In genomic region chr6:30686908-30687658, GRCh38 we compare ENCODE assay signal across 8 cellular contexts. TPM values are rescaled to one million over a fixed set of nuclear protein-coding genes. Genes with fewer than 3 reads are reported as not detected.
DNase-seq lines count a peak whose midpoint lies in the region; ATAC-seq and TF ChIP-seq lines count a peak whose summit lies in the region.

No MANE protein-coding gene starts in this region.

- peak overlapping the region; percentile 91 to 92 for H3K9ac ChIP-seq in colonic mucosa (ENCODE audit: low read depth in 2 of 2, low read length in 2 of 2)

- peak overlapping the region; percentile 89 for H3K27ac Mint-ChIP-seq in activated CD4-positive, alpha-beta T cell treated with anti-CD3 and anti-CD28 coated beads for 36 hours

- intact Hi-C loops in activated CD4-positive, alpha-beta T cell treated with anti-CD3 and anti-CD28 coated beads for 36 hours (cut with DNase I, micrococcal nuclease): loop anchor here (1.0 to 10.0 kb wide), 11 partner anchors 30 to 622 kb away; partner anchors contain the start of genes MRPS18B (in 2 of the 2), PPP1R10 (in 2 of the 2), ABCF1 (in 1 of the 2) and FLOT1 (in 1 of the 2)
- intact Hi-C loops in colonic mucosa (cut with DNase I): no loop called here

- no peaks in the 10 kb centered on the region for H3K36me3 ChIP-seq in colonic mucosa

- peak; percentile 75 for TF ChIP-seq POLR2A in GM18951 (IDR thresholded peaks at IDR 0.05; ENCODE audit: extremely low read depth, insufficient read depth, insufficient read length)

- peak; percentile 51 for ATAC-seq in HG03354 (IDR thresholded peaks at IDR 0.05; ENCODE audit: poor library complexity, severe bottlenecking, unreplicated experiment)
- ATAC-seq in activated CD4-positive, alpha-beta T cell treated with anti-CD3 and anti-CD28 coated beads for 36 hours: peak; percentile 20
- peak; percentile 63 for ATAC-seq in left lobe of liver

- in situ Hi-C loops in GM18951 (cut with MboI; ENCODE audit: low sequenced_read_pairs, unreplicated experiment): no loop called here

- CTCF ChIA-PET in AG04450 (lab: Charles Lee): interaction anchor here (0.8 to 2.0 kb wide), 4 partner anchors 8 to 35 kb away, joined by 3 to 13 read pairs (median 4); partner anchors contain the start of gene MDC1
- CTCF ChIA-PET in activated CD4-positive, alpha-beta T cell treated with anti-CD3 and anti-CD28 coated beads for 36 hours (lab: Charles Lee): interaction anchor here (0.6 to 3.1 kb wide), 6 partner anchors 8 to 188 kb away, joined by 3 to 16 read pairs (median 6); partner anchors contain the start of gene MDC1

- H3K4me1 Mint-ChIP-seq in activated CD4-positive, alpha-beta T cell treated with anti-CD3 and anti-CD28 coated beads for 36 hours: peaks cover 42% of the 10 kb centered on the region

- DNase-seq in AG04450 (ENCODE audit: low read depth, low spot score) (peak; percentile 92), NCI-H446 treated with DMSO at 0.1 percent for 48 hours (lab: John Stamatoyannopoulos, UW) (peak; percentile 56), colonic mucosa (peak; percentile 88), left lobe of liver (ENCODE audit: low spot score) (peak; percentile 86)
- peak; percentile 90 for DNase-seq in activated CD4-positive, alpha-beta T cell treated with anti-CD3 and anti-CD28 coated beads for 36 hours
- DNase-seq in stimulated activated CD4-positive, alpha-beta T cell treated with anti-CD3 and anti-CD28 coated beads, Interleukin-1b, Interleukin-23, amount 100 ng/mL, for 48 hours: peak; percentile 87

- H3K9me3 ChIP-seq in AG04450 (ENCODE audit: control insufficient read depth, insufficient read depth, low read length): no peaks in the 10 kb centered on the region; the same call in 1 of the 2 replicates
- no peaks in the 10 kb centered on the region for H3K9me3 ChIP-seq in colonic mucosa

- peak overlapping the region; percentile 99 for H3K27ac ChIP-seq in AG04450 (ENCODE audit: low read depth, low read length)
- H3K27ac ChIP-seq in colonic mucosa: peak overlapping the region; percentile 84

- peaks cover 53% of the 10 kb centered on the region for H3K36me3 Mint-ChIP-seq in activated CD4-positive, alpha-beta T cell treated with anti-CD3 and anti-CD28 coated beads for 36 hours (ENCODE audit: low read depth)

- H3K27me3 ChIP-seq in AG04450 (ENCODE audit: control insufficient read depth, insufficient read depth, low read length) (no peaks in the 10 kb centered on the region), colonic mucosa (no peaks in the 10 kb centered on the region)

- POLR2A ChIA-PET in AG04450 (lab: Yijun Ruan, JAX): interaction anchor here (0.6 to 4.8 kb wide), 9 partner anchors 8 to 202 kb away, joined by 3 to 43 read pairs (median 6); partner anchors contain the start of genes DHX16, MDC1 and TUBB
- POLR2A ChIA-PET in activated CD4-positive, alpha-beta T cell treated with anti-CD3 and anti-CD28 coated beads for 36 hours (lab: Charles Lee): interaction anchor here (0.6 to 1.7 kb wide), 7 partner anchors 8 to 621 kb away, joined by 3 to 11 read pairs (median 3); partner anchors contain the start of genes MDC1 and PRR3

- H3K4me1 ChIP-seq in colonic mucosa: peaks cover 11% of the 10 kb centered on the region

- H3K4me3 ChIP-seq in AG04450 (ENCODE audit: low read depth, low read length): peak overlapping the region; percentile 92
- peak overlapping the region; percentile 53 for H3K4me3 ChIP-seq in colonic mucosa

- H3K9me3 Mint-ChIP-seq in activated CD4-positive, alpha-beta T cell treated with anti-CD3 and anti-CD28 coated beads for 36 hours (ENCODE audit: low read depth): no peaks in the 10 kb centered on the region

- H3K4me3 Mint-ChIP-seq in activated CD4-positive, alpha-beta T cell treated with anti-CD3 and anti-CD28 coated beads for 36 hours: peak overlapping the region; percentile 100

- TF ChIP-seq CTCF in AG04450 (IDR thresholded peaks at IDR 0.05; ENCODE audit: low read depth, low read length) (no peak), colonic mucosa (IDR thresholded peaks at IDR 0.05) (no peak)

- no peaks in the 10 kb centered on the region for H3K27me3 Mint-ChIP-seq in activated CD4-positive, alpha-beta T cell treated with anti-CD3 and anti-CD28 coated beads for 36 hours

RNA-seq across cellular contexts. Expression of gene PPP1R18, which starts 0.6 kb away (rescaled TPM):
- polyA plus RNA-seq in AG04450 (2011; rRNA removed): 83.2 and 89.6 TPM in 2 replicates
- polyA minus RNA-seq in AG04450 (2011; rRNA and poly(A)+ RNA removed): 70.7 and 74.2 TPM in 2 replicates
- total RNA-seq in activated CD4-positive, alpha-beta T cell treated with anti-CD3 and anti-CD28 coated beads for 36 hours: 100 to 1,000 TPM; 145 to 186 TPM
- total RNA-seq in colonic mucosa (10 to 100 TPM in 1 of 2 donors, 1 to 10 TPM in 1; 8.3 to 22.8 TPM), left lobe of liver (10.6 TPM)

RNA-seq across cellular contexts. Expression of gene NRM, which starts 3.7 kb away (rescaled TPM):
- polyA plus RNA-seq in AG04450 (2011; rRNA removed): 14.6 and 17.4 TPM in 2 replicates
- polyA minus RNA-seq in AG04450 (2011; rRNA and poly(A)+ RNA removed): 11.0 and 15.0 TPM in 2 replicates
- 10 to 100 TPM; 25.8 to 36.4 TPM for total RNA-seq in activated CD4-positive, alpha-beta T cell treated with anti-CD3 and anti-CD28 coated beads for 36 hours
- total RNA-seq in colonic mucosa (10 to 100 TPM in 1 of 2 donors, 1 to 10 TPM in 1; 7.4 to 19.2 TPM), left lobe of liver (1.8 TPM)

RNA-seq across cellular contexts. Expression of gene DHX16, which starts 14.3 kb away (rescaled TPM):
- polyA plus RNA-seq in AG04450 (2011; rRNA removed): 27.6 and 31.9 TPM in 2 replicates
- 32.9 and 40.2 TPM in 2 replicates for polyA minus RNA-seq in AG04450 (2011; rRNA and poly(A)+ RNA removed)
- 10 to 100 TPM; 34.5 to 36.7 TPM for total RNA-seq in activated CD4-positive, alpha-beta T cell treated with anti-CD3 and anti-CD28 coated beads for 36 hours
- 10 to 100 TPM; 25.9 to 35.1 TPM for total RNA-seq in colonic mucosa
- 15.2 TPM for total RNA-seq in left lobe of liver

RNA-seq across cellular contexts. Expression of gene MDC1, which starts 30.0 kb away (rescaled TPM):
- polyA plus RNA-seq in AG04450 (2011; rRNA removed): 4.1 and 6.8 TPM in 2 replicates
- 9.0 and 9.5 TPM in 2 replicates for polyA minus RNA-seq in AG04450 (2011; rRNA and poly(A)+ RNA removed)
- total RNA-seq in activated CD4-positive, alpha-beta T cell treated with anti-CD3 and anti-CD28 coated beads for 36 hours: 100 to 1,000 TPM in 1 of 2 experiments, 10 to 100 TPM in 1; 92.0 to 101 TPM
- total RNA-seq in colonic mucosa (10 to 100 TPM; 14.0 to 59.0 TPM), left lobe of liver (13.7 TPM)

RNA-seq across cellular contexts. Expression of gene TUBB, which starts 33.1 kb away (rescaled TPM):
- 1,457 and 1,715 TPM in 2 replicates for polyA plus RNA-seq in AG04450 (2011; rRNA removed)
- 1,694 and 2,026 TPM in 2 replicates for polyA minus RNA-seq in AG04450 (2011; rRNA and poly(A)+ RNA removed)
- 1,000 to 10,000 TPM; 1,569 to 1,746 TPM for total RNA-seq in activated CD4-positive, alpha-beta T cell treated with anti-CD3 and anti-CD28 coated beads for 36 hours
- total RNA-seq in colonic mucosa (100 to 1,000 TPM; 213 to 605 TPM), left lobe of liver (219 TPM)

Comparison
In these comparisons a context has a peak if more than half of its experiments do, and no peak if none do; other contexts are left out.
1. Peak in every context shown above with its lines: DNase-seq, ATAC-seq, H3K4me3 ChIP-seq and H3K27ac ChIP-seq.
2. RNA of gene PPP1R18, which starts 0.6 kb away (total RNA-seq): 145 to 186 TPM in activated CD4-positive, alpha-beta T cell treated with anti-CD3 and anti-CD28 coated beads for 36 hours; 8.3 to 22.8 TPM in colonic mucosa and 10.6 TPM in left lobe of liver (single experiment); every median in the first group is over 4 times any median in the second.